24 cellular contexts compared by ENCODE assay signal in genomic region chr21:44499631-44500030, GRCh38. TPM values are rescaled to one million over a fixed set of nuclear protein-coding genes. Genes with fewer than 3 reads are reported as not detected.
"Had no signal": no experiment of that assay in that cellular context is flagged by ENCODE, and none has a peak within 500 bp of the region (broad histone marks: within the 10 kb centered on the region; RNA-seq: fewer than 3 reads in every experiment).

No MANE protein-coding gene starts in this region.

- ATAC-seq: activated CD4-positive, alpha-beta T cell treated with anti-CD3 and anti-CD28 coated beads for 36 hours; activated CD8-positive, alpha-beta T cell treated with anti-CD3 and anti-CD28 coated beads for 36 hours; activated T-cell treated with anti-CD3 and anti-CD28 coated beads, Interleukin-2, amount 50 U/mL, for 72 hours; K562 had no signal

- H3K9me3 Mint-ChIP-seq: activated CD8-positive, alpha-beta T cell treated with anti-CD3 and anti-CD28 coated beads for 36 hours; activated naive CD4-positive, alpha-beta T cell treated with anti-CD3 and anti-CD28 coated beads, Interleukin-2, amount 10 ng/mL, durations not matched to agents 7 days and 5 days; activated naive CD8-positive, alpha-beta T cell treated with anti-CD3 and anti-CD28 coated beads for 36 hours; activated T-cell treated with anti-CD3 and anti-CD28 coated beads, Interleukin-2, amount 50 U/mL, for 72 hours; activated T-helper 2 cell treated with anti-CD3 and anti-CD28 coated beads, Interferon-gamma antibody, Interleukin-2, Interleukin-4, amounts not matched to agents 10 μg/mL and 5 μg/mL and 100 μg/mL, durations not matched to agents 14 hours and 24 hours and 36 hours had no signal

- H3K9me3 ChIP-seq: breast epithelium had no signal

- H3K27me3 Mint-ChIP-seq: activated CD4-positive, alpha-beta T cell treated with anti-CD3 and anti-CD28 coated beads for 36 hours had no signal

- H3K36me3 ChIP-seq: breast epithelium had no signal

- H3K27ac Mint-ChIP-seq: activated CD4-positive, alpha-beta T cell treated with anti-CD3 and anti-CD28 coated beads for 36 hours; activated CD8-positive, alpha-beta T cell treated with anti-CD3 and anti-CD28 coated beads for 36 hours; activated naive CD4-positive, alpha-beta T cell treated with anti-CD3 and anti-CD28 coated beads, Interleukin-2, amount 10 ng/mL, durations not matched to agents 7 days and 5 days; activated naive CD8-positive, alpha-beta T cell treated with anti-CD3 and anti-CD28 coated beads for 36 hours; activated T-cell treated with anti-CD3 and anti-CD28 coated beads, Interleukin-2, amount 50 U/mL, for 72 hours; activated T-helper 2 cell treated with anti-CD3 and anti-CD28 coated beads, Interferon-gamma antibody, Interleukin-2, Interleukin-4, amounts not matched to agents 10 μg/mL and 5 μg/mL and 100 μg/mL, durations not matched to agents 14 hours and 24 hours and 36 hours had no signal

- H3K4me1 Mint-ChIP-seq: activated CD4-positive, alpha-beta T cell treated with anti-CD3 and anti-CD28 coated beads for 36 hours had no signal

- H3K4me3 Mint-ChIP-seq: activated CD4-positive, alpha-beta T cell treated with anti-CD3 and anti-CD28 coated beads for 36 hours; activated CD8-positive, alpha-beta T cell treated with anti-CD3 and anti-CD28 coated beads for 36 hours; activated naive CD4-positive, alpha-beta T cell treated with anti-CD3 and anti-CD28 coated beads, Interleukin-2, amount 10 ng/mL, durations not matched to agents 7 days and 5 days; activated naive CD8-positive, alpha-beta T cell treated with anti-CD3 and anti-CD28 coated beads for 36 hours; activated T-cell treated with anti-CD3 and anti-CD28 coated beads, Interleukin-2, amount 50 U/mL, for 72 hours had no signal

- DNase-seq: activated CD4-positive, alpha-beta T cell treated with anti-CD3 and anti-CD28 coated beads for 36 hours; activated CD8-positive, alpha-beta memory T cell treated with anti-CD3 and anti-CD28 coated beads, Interleukin-2, amount 50 U/mL, for 4 hours; activated CD8-positive, alpha-beta T cell treated with anti-CD3 and anti-CD28 coated beads for 36 hours; activated gamma-delta T cell treated with Interleukin-2 at 50 U/mL for 16 hours; activated naive CD4-positive, alpha-beta T cell treated with anti-CD3 and anti-CD28 coated beads, Interleukin-2, amount 10 ng/mL, durations not matched to agents 7 days and 5 days; activated naive CD8-positive, alpha-beta T cell treated with anti-CD3 and anti-CD28 coated beads for 36 hours; activated T-cell treated with anti-CD3 and anti-CD28 coated beads, Interleukin-2, amount 50 U/mL, for 72 hours; caudate nucleus; Kasumi-1; NCI-H1105 treated with DMSO at 0.1 percent for 48 hours; NCI-H1930; NCI-H2107; NCI-H510A; NCI-H526 treated with DMSO at 0.1 percent for 48 hours; PC-3; SIG-M5; T-helper 1 cell had no signal

- H3K4me3 ChIP-seq: breast epithelium, K562 had no signal

- H3K36me3 Mint-ChIP-seq: activated naive CD4-positive, alpha-beta T cell treated with anti-CD3 and anti-CD28 coated beads, Interleukin-2, amount 10 ng/mL, durations not matched to agents 7 days and 5 days; activated naive CD8-positive, alpha-beta T cell treated with anti-CD3 and anti-CD28 coated beads for 36 hours had no signal

- H3K27ac ChIP-seq: breast epithelium, VCaP had no signal

- H3K27me3 ChIP-seq: breast epithelium had no signal

RNA-seq across cellular contexts. Expression of gene KRTAP10-1, which starts 40.4 kb away (rescaled TPM):
- total RNA-seq: activated CD4-positive, alpha-beta T cell treated with anti-CD3 and anti-CD28 coated beads for 36 hours; activated CD8-positive, alpha-beta T cell treated with anti-CD3 and anti-CD28 coated beads for 36 hours; activated naive CD8-positive, alpha-beta T cell treated with anti-CD3 and anti-CD28 coated beads for 36 hours; activated T-cell treated with anti-CD3 and anti-CD28 coated beads, Interleukin-2, amount 50 U/mL, for 72 hours; activated T-helper 2 cell treated with anti-CD3 and anti-CD28 coated beads, Interferon-gamma antibody, Interleukin-2, Interleukin-4, amounts not matched to agents 10 μg/mL and 5 μg/mL and 100 μg/mL, durations not matched to agents 14 hours and 24 hours and 36 hours; breast epithelium; cerebellum; K562; PC-3; T-helper 2 cell treated with Interferon-gamma antibody and Interleukin-4, amounts not matched to agents 100 ng/mL and 5 ng/mL, for 36 hours had no signal
- polyA plus RNA-seq: adipose tissue, K562 had no signal

RNA-seq across cellular contexts. Expression of gene KRTAP10-2, which starts 51.7 kb away (rescaled TPM):
- total RNA-seq: activated CD4-positive, alpha-beta T cell treated with anti-CD3 and anti-CD28 coated beads for 36 hours; activated CD8-positive, alpha-beta T cell treated with anti-CD3 and anti-CD28 coated beads for 36 hours; activated naive CD8-positive, alpha-beta T cell treated with anti-CD3 and anti-CD28 coated beads for 36 hours; activated T-cell treated with anti-CD3 and anti-CD28 coated beads, Interleukin-2, amount 50 U/mL, for 72 hours; activated T-helper 2 cell treated with anti-CD3 and anti-CD28 coated beads, Interferon-gamma antibody, Interleukin-2, Interleukin-4, amounts not matched to agents 10 μg/mL and 5 μg/mL and 100 μg/mL, durations not matched to agents 14 hours and 24 hours and 36 hours; breast epithelium; cerebellum; K562; PC-3; T-helper 2 cell treated with Interferon-gamma antibody and Interleukin-4, amounts not matched to agents 100 ng/mL and 5 ng/mL, for 36 hours had no signal
- polyA plus RNA-seq: K562 had no signal

RNA-seq across cellular contexts. Expression of gene KRTAP10-3, which starts 59.0 kb away (rescaled TPM):
- total RNA-seq: activated CD4-positive, alpha-beta T cell treated with anti-CD3 and anti-CD28 coated beads for 36 hours; activated CD8-positive, alpha-beta T cell treated with anti-CD3 and anti-CD28 coated beads for 36 hours; activated naive CD8-positive, alpha-beta T cell treated with anti-CD3 and anti-CD28 coated beads for 36 hours; activated T-cell treated with anti-CD3 and anti-CD28 coated beads, Interleukin-2, amount 50 U/mL, for 72 hours; activated T-helper 2 cell treated with anti-CD3 and anti-CD28 coated beads, Interferon-gamma antibody, Interleukin-2, Interleukin-4, amounts not matched to agents 10 μg/mL and 5 μg/mL and 100 μg/mL, durations not matched to agents 14 hours and 24 hours and 36 hours; breast epithelium; cerebellum; K562; PC-3; T-helper 2 cell treated with Interferon-gamma antibody and Interleukin-4, amounts not matched to agents 100 ng/mL and 5 ng/mL, for 36 hours had no signal
- polyA plus RNA-seq: adipose tissue, K562 had no signal
